ENCODE assay signal across 20 cellular contexts in the genomic region with DNA sequence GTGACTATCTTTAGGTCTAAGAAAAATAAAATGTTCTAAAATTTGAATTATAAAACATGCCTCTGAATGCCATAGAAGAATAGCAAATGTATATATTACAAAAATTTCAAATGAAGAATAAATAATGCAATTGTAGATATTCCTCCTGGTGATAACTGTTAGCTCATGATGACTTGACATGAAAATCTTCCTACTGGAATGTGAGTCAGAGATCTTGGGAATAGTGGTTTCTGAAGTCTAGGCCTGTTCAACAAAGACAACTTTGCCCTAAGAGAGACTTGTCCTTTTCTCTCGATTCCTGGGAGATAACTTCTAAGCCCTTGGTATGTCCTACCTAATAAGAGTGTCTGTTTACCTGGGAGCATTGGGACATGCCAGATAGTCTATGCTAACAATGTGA.
DNase-seq lines count a peak whose midpoint lies in the region; ATAC-seq, FAIRE-seq and TF ChIP-seq lines count a peak whose summit lies in the region.
"Had no signal": no experiment of that assay in that cellular context is flagged by ENCODE, and none has a peak within 500 bp of the region (broad histone marks: within the 10 kb centered on the region; RNA-seq: fewer than 3 reads in every experiment).

No MANE protein-coding gene starts in this region.

- no peak for TF ChIP-seq CTCF in mammary epithelial cell (conservative IDR thresholded peaks at IDR 0.05 in 1 of 2, IDR thresholded peaks at IDR 0.05 in 1 of 2; ENCODE audit: extremely low read depth in 1 of 2, insufficient read depth in 1 of 2, low read depth in 1 of 2, low read length in 2 of 2)
- TF ChIP-seq CTCF in breast epithelium (IDR thresholded peaks at IDR 0.05): no peak
- TF ChIP-seq CTCF in astrocyte (IDR thresholded peaks at IDR 0.05; ENCODE audit: insufficient read depth, low read depth, low read length): no peak
- TF ChIP-seq CTCF in foreskin fibroblast (IDR thresholded peaks at IDR 0.05; ENCODE audit: low read depth, low read length): no peak
- no peak for TF ChIP-seq CTCF in ovary (IDR thresholded peaks at IDR 0.05)

- TF ChIP-seq EP300 in ovary (IDR thresholded peaks at IDR 0.05): no peak

- H3K27me3 ChIP-seq in mammary epithelial cell (ENCODE audit: insufficient read depth, low read length): no peaks in the 10 kb centered on the region
- H3K27me3 ChIP-seq in breast epithelium: no peaks in the 10 kb centered on the region
- no peaks in the 10 kb centered on the region for H3K27me3 ChIP-seq in astrocyte (ENCODE audit: insufficient read depth, low read length)
- H3K27me3 ChIP-seq in ovary: no peaks in the 10 kb centered on the region

- dilution Hi-C loops in mammary epithelial cell (cut with HindIII; ENCODE audit: low sequenced_read_pairs): no loop called here

- CTCF ChIA-PET in mammary epithelial cell (lab: Charles Lee; ENCODE audit: low non-redundant PET): no interaction called here

- H3K27me3 Mint-ChIP-seq in astrocyte (ENCODE audit: low read depth, unreplicated experiment): no peaks in the 10 kb centered on the region
- H3K27me3 Mint-ChIP-seq in activated T-cell treated with anti-CD3 and anti-CD28 coated beads, Interleukin-2, amount 50 U/mL, for 24 hours: no peaks in the 10 kb centered on the region
- H3K27me3 Mint-ChIP-seq in activated T-cell treated with anti-CD3 and anti-CD28 coated beads, Interleukin-2, amount 50 U/mL, for 72 hours (ENCODE audit: low read depth): no peaks in the 10 kb centered on the region

- peak; percentile 2 for DNase-seq in mammary epithelial cell
- no peak for DNase-seq in breast epithelium (ENCODE audit: low spot score in 2 of 2)
- peak; percentile 1 for DNase-seq in astrocyte (ENCODE audit: low read depth)
- peak; percentile 7 to 44 for DNase-seq in foreskin fibroblast
- DNase-seq in ovary: no peak
- DNase-seq in activated T-cell treated with anti-CD3 and anti-CD28 coated beads, Interleukin-2, amount 50 U/mL, for 24 hours: no peak
- no peak for DNase-seq in activated T-cell treated with anti-CD3 and anti-CD28 coated beads, Interleukin-2, amount 50 U/mL, for 72 hours
- DNase-seq: AML-193; DMS53; HCEC 1CT; NCI-H146; NCI-H2081 treated with DMSO at 0.1 percent for 48 hours; NCI-H526 treated with DMSO at 0.1 percent for 48 hours; NK-92 treated with Interleukin-12 subunit alpha and Interleukin-12 subunit beta, amount 100 ng/mL, for 24 hours; OCI-M1 had no signal

- no peak overlapping the region for H3K4me3 Mint-ChIP-seq in astrocyte (ENCODE audit: unreplicated experiment)
- no peak overlapping the region for H3K4me3 Mint-ChIP-seq in activated T-cell treated with anti-CD3 and anti-CD28 coated beads, Interleukin-2, amount 50 U/mL, for 24 hours
- H3K4me3 Mint-ChIP-seq in activated T-cell treated with anti-CD3 and anti-CD28 coated beads, Interleukin-2, amount 50 U/mL, for 72 hours: no peak overlapping the region

- 91% methylated on average over 1 of the region's 1 CpG for WGBS in mammary epithelial cell (ENCODE audit: low coverage, missing lambda C conversion rate)
- WGBS in ovary, 3 donors: 88 to 94% (median 93%) methylated on average over 1 of the region's 1 CpG

- H3K79me2 ChIP-seq in mammary epithelial cell (ENCODE audit: insufficient read depth, low read length) (no peaks in the 10 kb centered on the region), astrocyte (ENCODE audit: insufficient read depth, low read length) (no peaks in the 10 kb centered on the region)

- no peak overlapping the region for H2AFZ ChIP-seq in mammary epithelial cell (ENCODE audit: low read depth, low read length)
- H2AFZ ChIP-seq in astrocyte (ENCODE audit: low read depth, low read length): no peak overlapping the region

- peak overlapping the region; percentile 63 for H3K27ac Mint-ChIP-seq in astrocyte (ENCODE audit: unreplicated experiment)
- no peak overlapping the region for H3K27ac Mint-ChIP-seq in activated T-cell treated with anti-CD3 and anti-CD28 coated beads, Interleukin-2, amount 50 U/mL, for 24 hours
- no peak overlapping the region for H3K27ac Mint-ChIP-seq in activated T-cell treated with anti-CD3 and anti-CD28 coated beads, Interleukin-2, amount 50 U/mL, for 72 hours

- H3K9me3 Mint-ChIP-seq in astrocyte (ENCODE audit: unreplicated experiment): no peaks in the 10 kb centered on the region
- no peaks in the 10 kb centered on the region for H3K9me3 Mint-ChIP-seq in activated T-cell treated with anti-CD3 and anti-CD28 coated beads, Interleukin-2, amount 50 U/mL, for 24 hours
- H3K9me3 Mint-ChIP-seq in activated T-cell treated with anti-CD3 and anti-CD28 coated beads, Interleukin-2, amount 50 U/mL, for 72 hours: no peaks in the 10 kb centered on the region

- no peak for FAIRE-seq in astrocyte (lab: Jason Lieb, UNC)
- FAIRE-seq: GM12891, K562 had no signal

- H3K36me3 Mint-ChIP-seq in astrocyte (ENCODE audit: low read depth, unreplicated experiment): no peaks in the 10 kb centered on the region
- no peaks in the 10 kb centered on the region for H3K36me3 Mint-ChIP-seq in activated T-cell treated with anti-CD3 and anti-CD28 coated beads, Interleukin-2, amount 50 U/mL, for 24 hours (ENCODE audit: low read depth)
- H3K36me3 Mint-ChIP-seq in activated T-cell treated with anti-CD3 and anti-CD28 coated beads, Interleukin-2, amount 50 U/mL, for 72 hours (ENCODE audit: insufficient read depth in 2 of 2): no peaks in the 10 kb centered on the region

- H3K4me1 ChIP-seq in mammary epithelial cell (ENCODE audit: insufficient read depth, low read length) (no peaks in the 10 kb centered on the region), breast epithelium (no peaks in the 10 kb centered on the region), astrocyte (ENCODE audit: insufficient read depth, low read length) (no peaks in the 10 kb centered on the region), ovary (ENCODE audit: insufficient read depth) (no peaks in the 10 kb centered on the region)

- no TSS peak for BruUV-seq in mammary epithelial cell (replicated peaks; lab: Mats Ljungman, UMichigan)

- no peaks in the 10 kb centered on the region for H3K9me3 ChIP-seq in mammary epithelial cell (replicated peaks; ENCODE audit: insufficient read depth, low read length)
- no peaks in the 10 kb centered on the region for H3K9me3 ChIP-seq in breast epithelium
- H3K9me3 ChIP-seq in astrocyte (ENCODE audit: insufficient read depth, low read depth, low read length): no peaks in the 10 kb centered on the region
- no peaks in the 10 kb centered on the region for H3K9me3 ChIP-seq in ovary

- intact Hi-C loops in mammary epithelial cell (cut with micrococcal nuclease): no loop called here
- intact Hi-C loops in breast epithelium (cut with DNase I; ENCODE audit: low total_unique reads): no loop called here
- intact Hi-C loops in ovary (cut with DNase I): no loop called here

- peaks cover 3% of the 10 kb centered on the region for H3K4me1 Mint-ChIP-seq in astrocyte (ENCODE audit: low read depth, unreplicated experiment)
- no peaks in the 10 kb centered on the region for H3K4me1 Mint-ChIP-seq in activated T-cell treated with anti-CD3 and anti-CD28 coated beads, Interleukin-2, amount 50 U/mL, for 24 hours (ENCODE audit: low read depth)
- no peaks in the 10 kb centered on the region for H3K4me1 Mint-ChIP-seq in activated T-cell treated with anti-CD3 and anti-CD28 coated beads, Interleukin-2, amount 50 U/mL, for 72 hours (ENCODE audit: low read depth)

- H3K4me2 ChIP-seq in mammary epithelial cell (ENCODE audit: insufficient read depth, low read depth, low read length): no peak overlapping the region
- H3K4me2 ChIP-seq in astrocyte (ENCODE audit: low read length): no peak overlapping the region

- H3K4me3 ChIP-seq in mammary epithelial cell (replicated peaks in 1 of 3; ENCODE audit: insufficient read depth in 1 of 3, low read depth in 2 of 3, low read length in 3 of 3): no peak overlapping the region
- H3K4me3 ChIP-seq in breast epithelium: no peak overlapping the region
- H3K4me3 ChIP-seq in astrocyte (ENCODE audit: insufficient read depth, low read depth, low read length): no peak overlapping the region
- no peak overlapping the region for H3K4me3 ChIP-seq in foreskin fibroblast (ENCODE audit: low read depth in 1 of 2, low read length in 2 of 2)
- H3K4me3 ChIP-seq in ovary: no peak overlapping the region
- H3K4me3 ChIP-seq: K562 had no signal

- H3K9ac ChIP-seq in mammary epithelial cell (ENCODE audit: insufficient read depth, low read length) (no peak overlapping the region), astrocyte (ENCODE audit: low read length) (no peak overlapping the region)

- no peak for ATAC-seq in activated T-cell treated with anti-CD3 and anti-CD28 coated beads, Interleukin-2, amount 50 U/mL, for 72 hours (replicated peaks in 1 of 2)
- no peak for ATAC-seq in HG03342 (IDR thresholded peaks at IDR 0.05; ENCODE audit: unreplicated experiment)
- ATAC-seq: K562 had no signal

- H3K36me3 ChIP-seq in mammary epithelial cell (ENCODE audit: insufficient read depth, low read length) (no peaks in the 10 kb centered on the region), breast epithelium (no peaks in the 10 kb centered on the region), astrocyte (ENCODE audit: insufficient read depth, low read length) (no peaks in the 10 kb centered on the region), ovary (no peaks in the 10 kb centered on the region)

- H4K20me1 ChIP-seq in mammary epithelial cell (ENCODE audit: insufficient read depth, low read length): no peaks in the 10 kb centered on the region
- H4K20me1 ChIP-seq in astrocyte (ENCODE audit: insufficient read depth, low read length): no peaks in the 10 kb centered on the region

- in situ Hi-C loops in mammary epithelial cell (cut with MboI; ENCODE audit: low sequenced_read_pairs in 2 of 2): no loop called here

- H3K27ac ChIP-seq in mammary epithelial cell (ENCODE audit: insufficient read depth, low read depth, low read length) (no peak overlapping the region), breast epithelium (no peak overlapping the region), astrocyte (ENCODE audit: low read depth, low read length) (no peak overlapping the region), ovary (no peak overlapping the region)
- H3K27ac ChIP-seq: 22Rv1, RWPE1 had no signal

- TF ChIP-seq POLR2A in breast epithelium (IDR thresholded peaks at IDR 0.05) (no peak), ovary (IDR thresholded peaks at IDR 0.05) (no peak)

Comparison
In these comparisons a context has a peak if more than half of its experiments do, and no peak if none do; other contexts are left out.
1. DNase-seq: peak in mammary epithelial cell (single experiment), astrocyte (single experiment) and foreskin fibroblast (2 of 2); none in breast epithelium (0 of 2), ovary (0 of 5), activated T-cell treated with anti-CD3 and anti-CD28 coated beads, Interleukin-2, amount 50 U/mL, for 24 hours (single experiment) and activated T-cell treated with anti-CD3 and anti-CD28 coated beads, Interleukin-2, amount 50 U/mL, for 72 hours (0 of 2).